In the genomic region with DNA sequence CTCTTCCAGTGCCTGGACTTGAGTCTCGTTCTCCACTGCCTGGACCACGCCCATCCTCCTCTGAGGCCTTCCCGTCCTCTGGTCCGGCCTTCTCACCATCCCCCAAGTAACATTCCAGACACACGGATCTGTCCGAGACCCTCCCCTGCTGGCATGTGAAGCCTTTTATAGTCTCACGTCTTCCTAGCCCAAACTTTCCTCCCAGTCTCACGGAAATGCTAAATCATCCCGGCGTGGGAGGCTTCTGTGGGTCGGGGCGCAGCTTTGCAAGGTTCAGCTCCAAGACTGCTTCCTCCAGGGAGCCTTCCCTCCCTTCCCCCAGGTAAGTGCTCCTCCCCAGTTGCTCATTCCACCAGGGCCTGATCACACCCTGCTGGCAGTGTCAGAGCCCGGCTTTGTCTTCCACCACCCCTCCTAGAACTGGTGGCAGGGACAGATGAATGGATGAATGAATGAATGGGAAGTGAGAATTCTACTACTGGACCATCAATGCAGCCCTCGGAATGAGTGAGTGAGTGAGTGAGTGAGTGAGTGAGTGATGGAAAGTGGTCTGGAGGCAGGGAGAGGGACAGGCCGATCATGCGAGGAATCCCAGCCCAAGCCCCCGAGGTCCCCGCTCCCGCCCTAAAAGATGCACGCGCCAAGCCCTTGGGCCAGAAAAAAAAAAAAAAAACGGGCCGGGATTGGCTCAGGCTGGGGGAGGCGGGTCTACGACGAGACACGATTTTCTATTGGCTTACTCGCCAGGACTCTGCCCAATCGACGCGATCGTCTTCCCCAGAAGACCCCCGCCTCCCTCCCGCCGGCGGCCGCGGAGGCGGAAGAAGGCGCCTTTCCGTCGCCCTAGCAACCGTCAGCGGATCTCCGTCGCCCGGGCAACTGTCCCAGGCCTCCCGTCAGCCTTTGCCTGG, we compare ENCODE assay signal across 8 cellular contexts. TPM values are rescaled to one million over a fixed set of nuclear protein-coding genes. Genes with fewer than 3 reads are reported as not detected.
DNase-seq lines count a peak whose midpoint lies in the region; ATAC-seq, FAIRE-seq and TF ChIP-seq lines count a peak whose summit lies in the region.

No MANE protein-coding gene starts in this region.

- POLR2A ChIA-PET in activated CD8-positive, alpha-beta T cell treated with anti-CD3 and anti-CD28 coated beads for 36 hours (lab: Charles Lee) = interaction anchor here (0.7 kb wide), 2 partner anchors 12 to 15 kb away, joined by 3 to 4 read pairs; no protein-coding TSS in a partner anchor

- WGBS in liver = 4% methylated on average over 48 of the region's 48 CpGs

- H3K27me3 ChIP-seq in liver (ENCODE audit: control insufficient read depth in 4 of 4, insufficient read depth in 4 of 4, low read length in 3 of 4) = peaks cover 0 to 4% (median 0%) of the 10 kb centered on the region in 4 donors

- H3K27ac Mint-ChIP-seq in activated CD8-positive, alpha-beta T cell treated with anti-CD3 and anti-CD28 coated beads for 36 hours = no peak overlapping the region

- H3K36me3 Mint-ChIP-seq in activated CD8-positive, alpha-beta T cell treated with anti-CD3 and anti-CD28 coated beads for 36 hours (ENCODE audit: low read depth) = no peaks in the 10 kb centered on the region

- peaks cover 11% of the 10 kb centered on the region for H3K4me1 Mint-ChIP-seq in activated CD8-positive, alpha-beta T cell treated with anti-CD3 and anti-CD28 coated beads for 36 hours (ENCODE audit: low read depth)

- H3K9me3 Mint-ChIP-seq in activated CD8-positive, alpha-beta T cell treated with anti-CD3 and anti-CD28 coated beads for 36 hours = no peaks in the 10 kb centered on the region

- peak overlapping the region in 1 of 3 donors; percentile 44 for H3K4me3 ChIP-seq in liver (ENCODE audit: low read depth in 1 of 3, low read length in 3 of 3)

- H3K36me3 ChIP-seq in liver (ENCODE audit: control insufficient read depth in 4 of 4, insufficient read depth in 3 of 4, low read depth in 1 of 4, low read length in 3 of 4) = no peaks in the 10 kb centered on the region

- no peaks in the 10 kb centered on the region for H3K9me3 ChIP-seq in liver (ENCODE audit: control insufficient read depth in 4 of 4, low read length in 3 of 4)

- H3K27ac ChIP-seq in liver (ENCODE audit: low read depth in 1 of 2, low read length in 2 of 2) = no peak overlapping the region

- H3K4me3 Mint-ChIP-seq in activated CD8-positive, alpha-beta T cell treated with anti-CD3 and anti-CD28 coated beads for 36 hours = peak overlapping the region; percentile 70

- CTCF ChIA-PET in activated CD8-positive, alpha-beta T cell treated with anti-CD3 and anti-CD28 coated beads for 36 hours (lab: Charles Lee) = no interaction called here

- no peak for TF ChIP-seq CTCF in activated CD8-positive, alpha-beta T cell treated with anti-CD3 and anti-CD28 coated beads for 36 hours (IDR thresholded peaks at IDR 0.05)
- no peak for TF ChIP-seq CTCF in liver (IDR thresholded peaks at IDR 0.05; ENCODE audit: low read depth, low read length, missing input control)

- intact Hi-C loops in activated CD8-positive, alpha-beta T cell treated with anti-CD3 and anti-CD28 coated beads for 36 hours (cut with micrococcal nuclease) = no loop called here

- peaks cover 2 to 10% (median 5%) of the 10 kb centered on the region in 4 donors for H3K4me1 ChIP-seq in liver (ENCODE audit: control insufficient read depth in 4 of 4, insufficient read depth in 4 of 4, low read length in 3 of 4)

- ATAC-seq in GM18907 (IDR thresholded peaks at IDR 0.05; ENCODE audit: unreplicated experiment) (peak; percentile 80), HG03565 (IDR thresholded peaks at IDR 0.05; ENCODE audit: unreplicated experiment) (peak; percentile 71)
- ATAC-seq in activated CD8-positive, alpha-beta T cell treated with anti-CD3 and anti-CD28 coated beads for 36 hours = peak; percentile 99

- H3K9ac ChIP-seq in liver (ENCODE audit: low read depth in 1 of 2, low read length in 2 of 2) = no peak overlapping the region

- peak; percentile 99 for FAIRE-seq in A204.1 (lab: Jason Lieb, UNC)

- H3K27me3 Mint-ChIP-seq in activated CD8-positive, alpha-beta T cell treated with anti-CD3 and anti-CD28 coated beads for 36 hours = peaks cover 29% of the 10 kb centered on the region

- DNase-seq in NCI-H748 treated with DMSO at 0.1 percent for 48 hours (lab: John Stamatoyannopoulos, UW) = peak; percentile 86
- peak; percentile 86 for DNase-seq in activated CD8-positive, alpha-beta T cell treated with anti-CD3 and anti-CD28 coated beads for 36 hours
- DNase-seq in ecto neural progenitor cell (ENCODE audit: low spot score) = peak; percentile 99
- DNase-seq in stimulated activated CD4-positive, alpha-beta T cell treated with anti-CD3 and anti-CD28 coated beads, Interleukin-4, amount 100 ng/mL, for 1 hour = peak; percentile 73

- no peak for TF ChIP-seq RAD21 in liver (IDR thresholded peaks at IDR 0.05)

TF ChIP-seq in liver, 16 proteins besides CTCF, POLR2A, EP300 and RAD21:
- TF ChIP-seq SP1 (IDR thresholded peaks at IDR 0.05) (peak; percentile 33), JUND (IDR thresholded peaks at IDR 0.05) (no peak)

RNA-seq across cellular contexts. Expression of gene EPHX3, which starts 9.3 kb away (rescaled TPM):
- not detected for total RNA-seq in activated CD8-positive, alpha-beta T cell treated with anti-CD3 and anti-CD28 coated beads for 36 hours
- under 1 TPM in 1 of 2 donors, not detected in 1; 0.25 TPM for total RNA-seq in liver
- under 1 TPM; 0.17 to 0.21 TPM for polyA plus RNA-seq in liver

RNA-seq across cellular contexts. Expression of gene NOTCH3, which starts 22.2 kb away (rescaled TPM):
- total RNA-seq in activated CD8-positive, alpha-beta T cell treated with anti-CD3 and anti-CD28 coated beads for 36 hours = under 1 TPM in 1 of 2 experiments, not detected in 1; 0.16 TPM
- total RNA-seq in liver = 1 to 10 TPM; 3.6 to 3.7 TPM
- polyA plus RNA-seq in liver = 1 to 10 TPM in 1 of 2 donors, under 1 TPM in 1; 0.49 to 2.2 TPM
